ENCODE assay signal across 30 cellular contexts in genomic region chr2:151729416-151729811, GRCh38. TPM values are rescaled to one million over a fixed set of nuclear protein-coding genes. Genes with fewer than 3 reads are reported as not detected.
A peak's percentile ranks its signal among the peaks of the same experiment; 100 is the strongest.
DNase-seq lines count a peak whose midpoint lies in the region; ATAC-seq, FAIRE-seq and TF ChIP-seq lines count a peak whose summit lies in the region.
"Had no signal": no experiment of that assay in that cellular context is flagged by ENCODE, and none has a peak within 500 bp of the region (broad histone marks: within the 10 kb centered on the region; RNA-seq: fewer than 3 reads in every experiment).

No MANE protein-coding gene starts in this region.

- no peak for TF ChIP-seq POLR2A in GM12878 (IDR thresholded peaks at IDR 0.05; ENCODE audit: low read depth, low read length)

- H3K36me3 ChIP-seq in GM12878 (ENCODE audit: control insufficient read depth in 2 of 2, insufficient read depth in 2 of 2, low read length in 1 of 2) (no peaks in the 10 kb centered on the region), neural cell (ENCODE audit: insufficient read depth, low read length) (no peaks in the 10 kb centered on the region)
- H3K36me3 ChIP-seq: left ventricle myocardium inferior, sigmoid colon, tibial nerve had no signal

- no peaks in the 10 kb centered on the region for H4K20me1 ChIP-seq in GM12878 (ENCODE audit: control insufficient read depth, insufficient read depth)
- no peaks in the 10 kb centered on the region for H4K20me1 ChIP-seq in neural cell (ENCODE audit: insufficient read depth)

- H3K9me2 ChIP-seq in neural cell (ENCODE audit: insufficient read depth, low read length) = no peaks in the 10 kb centered on the region

- WGBS in GM12878 (ENCODE audit: insufficient coverage, insufficient replicate concordance, low lambda C conversion rate, missing lambda C conversion rate) = 59% methylated on average over 3 of the region's 3 CpGs

- H3K4me3 ChIP-seq in GM12878 = no peak overlapping the region
- H3K4me3 ChIP-seq in neural cell (ENCODE audit: low read length) = peak overlapping the region; percentile 49
- H3K4me3 ChIP-seq: left ventricle myocardium inferior, sigmoid colon, tibial nerve had no signal

- H2AFZ ChIP-seq in GM12878 (ENCODE audit: control insufficient read depth, low read depth, low read length) = peak overlapping the region; percentile 7
- no peak overlapping the region for H2AFZ ChIP-seq in neural cell (ENCODE audit: low read depth, low read length)

- intact Hi-C loops in GM12878 (cut with micrococcal nuclease; ENCODE audit: unreplicated experiment) = no loop called here

- peaks cover 16% of the 10 kb centered on the region for H3K4me1 ChIP-seq in GM12878 (ENCODE audit: control insufficient read depth, insufficient read depth, low read length)
- H3K4me1 ChIP-seq: left ventricle myocardium inferior, sigmoid colon had no signal

- TF ChIP-seq EP300 in GM12878 (IDR thresholded peaks at IDR 0.05; ENCODE audit: borderline replicate concordance in 1 of 2, control insufficient read depth in 1 of 2, low read depth in 2 of 2, low read length in 2 of 2) (no peak), neural cell (conservative IDR thresholded peaks at IDR 0.05; ENCODE audit: poor library complexity, severe bottlenecking) (no peak)

- H3K4me2 ChIP-seq in GM12878 (ENCODE audit: control insufficient read depth, insufficient read depth) (0 out of 2 replicates have a peak overlapping the region, but pooled peaks have one; percentile 8), neural cell (ENCODE audit: low read length) (no peak overlapping the region)

- CTCF ChIA-PET in GM12878 (lab: Yijun Ruan, JAX) = interaction anchor here (0.7 to 1.4 kb wide), 2 partner anchors 8 to 58 kb away, joined by 3 read pairs; no protein-coding TSS in a partner anchor

- no peaks in the 10 kb centered on the region for H3K79me2 ChIP-seq in GM12878 (ENCODE audit: control insufficient read depth, insufficient read depth, low read length)
- no peaks in the 10 kb centered on the region for H3K79me2 ChIP-seq in neural cell (replicated peaks; ENCODE audit: insufficient read depth, low read length)

- H3K27me3 ChIP-seq in GM12878 (replicated peaks in 1 of 2; ENCODE audit: control insufficient read depth in 2 of 2, insufficient read depth in 2 of 2, low read length in 1 of 2) (no peaks in the 10 kb centered on the region), neural cell (ENCODE audit: insufficient read depth, low read depth, low read length) (no peaks in the 10 kb centered on the region)
- H3K27me3 ChIP-seq: sigmoid colon, tibial nerve had no signal

- TF ChIP-seq CTCF in GM12878 (IDR thresholded peaks at IDR 0.05 in 2 of 3, conservative IDR thresholded peaks at IDR 0.05 in 1 of 3; ENCODE audit: control insufficient read depth in 2 of 3, extremely low read depth in 1 of 3, insufficient read depth in 1 of 3, low read depth in 3 of 3, low read length in 3 of 3) (0 out of 6 replicates have a peak, but pooled peaks of 1 of the 3 experiments have one; percentile 0), neural cell (IDR thresholded peaks at IDR 0.05; ENCODE audit: poor library complexity, severe bottlenecking) (no peak)

- H3F3A ChIP-seq in neural cell (ENCODE audit: insufficient read depth, low read length, poor library complexity, severe bottlenecking) = no peaks in the 10 kb centered on the region

- SMC1A ChIA-PET in GM12878 (lab: Charles Lee; ENCODE audit: uncharacterized antibody, unreplicated experiment) = interaction anchor here (0.8 to 1.2 kb wide), 2 partner anchors 47 to 79 kb away, joined by 3 to 4 read pairs; no protein-coding TSS in a partner anchor

- RAD21 ChIA-PET in GM12878 (lab: Charles Lee; ENCODE audit: unreplicated experiment) = no interaction called here

- no peak overlapping the region for H3K27ac ChIP-seq in GM12878 (ENCODE audit: control insufficient read depth, insufficient read depth)
- H3K27ac ChIP-seq in neural cell (ENCODE audit: low read length) = peak overlapping the region; percentile 55
- H3K27ac ChIP-seq: left ventricle myocardium inferior, sigmoid colon, tibial nerve had no signal

- in situ Hi-C loops in GM12878 (cut with MboI) = no loop called here

- ATAC-seq in HG02610 (IDR thresholded peaks at IDR 0.05; ENCODE audit: unreplicated experiment) = peak; percentile 38
- no peak for ATAC-seq in GM12878
- no peak for ATAC-seq in HG03442 (IDR thresholded peaks at IDR 0.05; ENCODE audit: unreplicated experiment)
- ATAC-seq: naive thymus-derived CD4-positive, alpha-beta T cell; T-cell had no signal

- POLR2A ChIA-PET in GM12878 (lab: Charles Lee) = no interaction called here

- FAIRE-seq in GM12878 (lab: Jason Lieb, UNC) = no peak
- FAIRE-seq: astrocyte, islet of Langerhans had no signal

- DNase-seq in DMS79 (lab: John Stamatoyannopoulos, UW) (peak; percentile 20), GM12878 (ENCODE audit: low read depth, low spot score) (no peak), NCI-H446 treated with DMSO at 0.1 percent for 48 hours (lab: John Stamatoyannopoulos, UW) (no peak), anterior cingulate cortex (lab: John Stamatoyannopoulos, UW) (no peak), activated gamma-delta T cell treated with Interleukin-2 at 50 U/mL for 16 hours (no peak)
- DNase-seq: ACHN; activated CD4-positive, alpha-beta T cell treated with anti-CD3 and anti-CD28 coated beads, Interleukin-2, amount 10 ng/mL, durations not matched to agents 7 days and 5 days; activated effector memory CD4-positive, alpha-beta T cell treated with anti-CD3 and anti-CD28 coated beads, Interleukin-2, amount 50 U/mL, for 16 hours; activated naive CD8-positive, alpha-beta T cell treated with anti-CD3 and anti-CD28 coated beads for 36 hours; activated T-cell treated with anti-CD3 and anti-CD28 coated beads, Interleukin-2, amount 50 U/mL, for 24 hours; CD8-positive, alpha-beta memory T cell; cortex of kidney; DMS 273 treated with DMSO at 0.1 percent for 48 hours; effector memory CD4-positive, alpha-beta T cell; glutamatergic neuron; left ventricle myocardium inferior; MV-4-11; naive thymus-derived CD4-positive, alpha-beta T cell; NCI-H524 treated with DMSO at 0.1 percent for 48 hours; NK-92 treated with Interleukin-12 subunit alpha and Interleukin-12 subunit beta, amount 100 ng/mL, for 24 hours; nucleus accumbens; sigmoid colon; stimulated activated CD4-positive, alpha-beta T cell treated with anti-CD3 and anti-CD28 coated beads, Interleukin-4, amount 100 ng/mL, for 24 hours; T-cell had no signal

- H3K9ac ChIP-seq in GM12878 (ENCODE audit: control insufficient read depth, insufficient read depth, low read length) = no peak overlapping the region
- no peak overlapping the region for H3K9ac ChIP-seq in neural cell (ENCODE audit: low read length)

- TF ChIP-seq RAD21 in GM12878 (IDR thresholded peaks at IDR 0.05; ENCODE audit: insufficient read depth, low read depth, low read length) = no peak
- no peak for TF ChIP-seq RAD21 in neural cell (conservative IDR thresholded peaks at IDR 0.05)

- H3K9me3 ChIP-seq in GM12878 (replicated peaks; ENCODE audit: control insufficient read depth, insufficient read depth, low read length) (no peaks in the 10 kb centered on the region), neural cell (ENCODE audit: low read length) (no peaks in the 10 kb centered on the region)
- H3K9me3 ChIP-seq: left ventricle myocardium inferior, sigmoid colon, tibial nerve had no signal

- no TSS peak for BruUV-seq in GM12878 (replicated peaks; lab: Mats Ljungman, UMichigan)

TF ChIP-seq in GM12878, 131 proteins besides CTCF, POLR2A, EP300 and RAD21 (continues in another document):
- TF ChIP-seq E2F4 (IDR thresholded peaks at IDR 0.05; ENCODE audit: low read depth, low read length) (no peak), RAD51 (IDR thresholded peaks at IDR 0.05) (no peak), STAT1 (conservative IDR thresholded peaks at IDR 0.05) (no peak), HDAC2 (IDR thresholded peaks at IDR 0.05) (no peak)

RNA-seq across cellular contexts. Expression of gene NEB, which starts 4.9 kb away (rescaled TPM):
- 0.69 and 0.93 TPM in 2 replicates for total RNA-seq in GM12878 (2013; cell fraction: nucleolus; rRNA removed)
- total RNA-seq in GM12878 (2014; rRNA removed) = 0.17 and 0.22 TPM in 2 replicates
- 0.05 and 0.09 TPM in 2 replicates for total RNA-seq in GM12878 (2014; rRNA removed; fragmentation: Illumina TruSeq; extraction: Trizol)
- 0.05 and 0.40 TPM in 2 replicates for total RNA-seq in GM12878 (2021)
- polyA plus RNA-seq in GM12878 (2011; ENCODE audit: low read depth) = 0.20 TPM
- 0.11 and 0.20 TPM in 2 replicates for polyA plus RNA-seq in GM12878 (2011; rRNA removed)
- 0.03 and 0.16 TPM in 2 replicates for polyA plus RNA-seq in GM12878 (2011; cell fraction: cytosol; rRNA removed)
- polyA plus RNA-seq in GM12878 (2011; cell fraction: nucleus; rRNA removed) = 0.34 and 0.45 TPM in 2 replicates
- 0.35 and 0.65 TPM in 2 replicates for polyA plus RNA-seq in GM12878 (2012)
- 0.13 and 0.59 TPM in 2 replicates for polyA plus RNA-seq in GM12878 (2014; fragmentation: Illumina TruSeq; extraction: Trizol)
- under 1 TPM; 0.04 to 0.16 TPM for polyA plus RNA-seq in GM12878 (2014; fragmentation: Nextera tagmentation; extraction: Ambion mirVana)
- polyA plus RNA-seq in GM12878 (2014; rRNA removed) = 0.05 and 0.15 TPM in 2 replicates
- under 1 TPM; 0.50 to 0.77 TPM for polyA plus RNA-seq in GM12878 (2016; fragmentation: Nextera tagmentation; extraction: Ambion mirVana)
- 0.07 and 0.10 TPM in 2 replicates for polyA minus RNA-seq in GM12878 (2011; rRNA and poly(A)+ RNA removed)
- polyA minus RNA-seq in GM12878 (2011; cell fraction: cytosol; rRNA and poly(A)+ RNA removed) = not detected in 2 replicates
- 0.36 and 0.38 TPM in 2 replicates for polyA minus RNA-seq in GM12878 (2011; cell fraction: nucleus; rRNA and poly(A)+ RNA removed)
- polyA plus RNA-seq in neural cell = 0.38 and 2.9 TPM in 2 replicates
- 1.5 and 2.1 TPM in 2 replicates for polyA minus RNA-seq in neural cell
